In the genomic region with DNA sequence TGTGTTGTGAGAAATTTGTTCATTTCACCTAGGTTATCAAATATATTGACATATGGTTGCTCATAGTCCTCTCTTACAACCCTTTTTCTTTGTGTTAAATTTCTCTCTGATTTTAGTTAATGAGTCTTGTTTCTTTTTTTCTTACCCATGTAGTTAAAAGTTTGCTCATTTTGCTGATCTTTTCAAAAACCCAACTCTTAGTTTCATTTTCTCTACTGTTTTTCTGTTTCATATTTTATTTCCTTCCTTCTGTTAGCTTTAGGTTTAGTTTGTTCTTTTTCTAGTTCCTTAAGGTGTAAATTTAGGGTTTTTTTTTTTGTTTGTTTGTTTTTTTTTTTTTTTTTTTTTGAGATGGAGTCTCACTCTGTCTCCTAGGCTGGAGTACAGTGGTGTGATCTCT, we compare ENCODE assay signal across 25 cellular contexts. TPM values are rescaled to one million over a fixed set of nuclear protein-coding genes. Genes with fewer than 3 reads are reported as not detected.
DNase-seq lines count a peak whose midpoint lies in the region; ATAC-seq, FAIRE-seq and TF ChIP-seq lines count a peak whose summit lies in the region.
"Had no signal": no experiment of that assay in that cellular context is flagged by ENCODE, and none has a peak within 500 bp of the region (broad histone marks: within the 10 kb centered on the region; RNA-seq: fewer than 3 reads in every experiment).

No MANE protein-coding gene starts in this region.

- DNase-seq in activated T-cell treated with anti-CD3 and anti-CD28 coated beads, Interleukin-2, amount 50 U/mL, for 72 hours, result no peak
- no peak for DNase-seq in activated T-cell treated with anti-CD3 and anti-CD28 coated beads, Interleukin-2, amount 50 U/mL, for 1 hour
- DNase-seq in osteocyte (ENCODE audit: extremely low spot score, unreplicated experiment) (no peak), endodermal cell (no peak)
- DNase-seq in activated CD4-positive, alpha-beta T cell treated with anti-CD3 and anti-CD28 coated beads, Interleukin-2, amount 50 U/mL, for 48 hours, result no peak
- DNase-seq: CD4-positive, alpha-beta T cell; GOT3; HFFc6; KG1; NCI-H1048; NCI-H1417; NCI-H1694; NCI-H2029 treated with DMSO at 0.1 percent for 48 hours; NCI-H2227 treated with DMSO at 0.1 percent for 48 hours; NCI-H69; OCI-M1; Peyer's patch; SIG-M5 had no signal

- H3K27me3 Mint-ChIP-seq in activated T-cell treated with anti-CD3 and anti-CD28 coated beads, Interleukin-2, amount 50 U/mL, for 72 hours (ENCODE audit: low read depth), result no peaks in the 10 kb centered on the region
- peaks cover 11% of the 10 kb centered on the region for H3K27me3 Mint-ChIP-seq in T-helper 1 cell treated with Interleukin-12 subunit alpha and Interleukin-12 subunit beta and Interleukin-4 antibody, amounts not matched to agents 30 μg/mL and 1 μg/mL, for 36 hours (ENCODE audit: low read depth)
- H3K27me3 Mint-ChIP-seq in osteocyte (ENCODE audit: unreplicated experiment) (no peaks in the 10 kb centered on the region), endodermal cell (ENCODE audit: insufficient read depth) (no peaks in the 10 kb centered on the region)
- H3K27me3 Mint-ChIP-seq: CD4-positive, alpha-beta T cell had no signal

- H3K36me3 Mint-ChIP-seq in activated T-cell treated with anti-CD3 and anti-CD28 coated beads, Interleukin-2, amount 50 U/mL, for 72 hours (ENCODE audit: insufficient read depth in 2 of 2), result no peaks in the 10 kb centered on the region
- peaks cover 2% of the 10 kb centered on the region for H3K36me3 Mint-ChIP-seq in T-helper 1 cell treated with Interleukin-12 subunit alpha and Interleukin-12 subunit beta and Interleukin-4 antibody, amounts not matched to agents 30 μg/mL and 1 μg/mL, for 36 hours (ENCODE audit: low read depth)
- peaks cover 8% of the 10 kb centered on the region for H3K36me3 Mint-ChIP-seq in osteocyte (ENCODE audit: unreplicated experiment)
- peaks cover 7% of the 10 kb centered on the region for H3K36me3 Mint-ChIP-seq in endodermal cell (ENCODE audit: low read depth)

- TF ChIP-seq CTCF in osteocyte (IDR thresholded peaks at IDR 0.05), result no peak
- TF ChIP-seq CTCF in endodermal cell (conservative IDR thresholded peaks at IDR 0.05), result no peak

- H3K36me3 ChIP-seq in endodermal cell (ENCODE audit: control insufficient read depth, insufficient read depth, low read length), result no peaks in the 10 kb centered on the region
- H3K36me3 ChIP-seq: HAP-1, Peyer's patch had no signal

- ATAC-seq in activated T-cell treated with anti-CD3 and anti-CD28 coated beads, Interleukin-2, amount 50 U/mL, for 72 hours (replicated peaks in 1 of 2), result no peak

- no peak overlapping the region for H3K9ac ChIP-seq in endodermal cell (ENCODE audit: extremely low read depth, low read length, poor library complexity, severe bottlenecking)
- H3K9ac ChIP-seq: BLaER1 treated with 17β-estradiol and CSF1 and Interleukin-3, amounts not matched to agents 10 nM and 100 nM had no signal

- H3K9me3 Mint-ChIP-seq in activated T-cell treated with anti-CD3 and anti-CD28 coated beads, Interleukin-2, amount 50 U/mL, for 72 hours, result peaks cover 0 to 4% of the 10 kb centered on the region in 2 donors
- H3K9me3 Mint-ChIP-seq in T-helper 1 cell treated with Interleukin-12 subunit alpha and Interleukin-12 subunit beta and Interleukin-4 antibody, amounts not matched to agents 30 μg/mL and 1 μg/mL, for 36 hours, result peaks cover 6% of the 10 kb centered on the region
- H3K9me3 Mint-ChIP-seq in osteocyte (ENCODE audit: unreplicated experiment) (peaks cover 7% of the 10 kb centered on the region), endodermal cell (no peaks in the 10 kb centered on the region)
- H3K9me3 Mint-ChIP-seq: CD4-positive, alpha-beta T cell; HFFc6 had no signal

- peak; percentile 3 for FAIRE-seq in G401.6 (lab: Jason Lieb, UNC)
- FAIRE-seq: D721Med, HTR-8/SVneo had no signal

- no peak overlapping the region for H3K4me3 ChIP-seq in endodermal cell (ENCODE audit: low read length)
- H3K4me3 ChIP-seq: BLaER1 treated with 17β-estradiol and CSF1 and Interleukin-3, amounts not matched to agents 10 nM and 100 nM; HAP-1; Peyer's patch; SK-N-MC had no signal

- H3K27ac ChIP-seq in endodermal cell (ENCODE audit: low read depth, low read length), result no peak overlapping the region
- H3K27ac ChIP-seq: BLaER1 treated with 17β-estradiol and CSF1 and Interleukin-3, amounts not matched to agents 10 nM and 100 nM; Peyer's patch; SK-N-MC had no signal

- peak overlapping the region; percentile 9 for H3K27ac Mint-ChIP-seq in activated T-cell treated with anti-CD3 and anti-CD28 coated beads, Interleukin-2, amount 50 U/mL, for 72 hours
- H3K27ac Mint-ChIP-seq in T-helper 1 cell treated with Interleukin-12 subunit alpha and Interleukin-12 subunit beta and Interleukin-4 antibody, amounts not matched to agents 30 μg/mL and 1 μg/mL, for 36 hours, result peak overlapping the region; percentile 4
- peak overlapping the region; percentile 12 for H3K27ac Mint-ChIP-seq in osteocyte (ENCODE audit: unreplicated experiment)
- no peak overlapping the region for H3K27ac Mint-ChIP-seq in endodermal cell
- H3K27ac Mint-ChIP-seq: CD4-positive, alpha-beta T cell; HFFc6 had no signal

- no peaks in the 10 kb centered on the region for H3K4me1 ChIP-seq in endodermal cell (ENCODE audit: control insufficient read depth, insufficient read depth, low read length)
- H3K4me1 ChIP-seq: HAP-1, Peyer's patch had no signal

- H3K4me1 Mint-ChIP-seq in activated T-cell treated with anti-CD3 and anti-CD28 coated beads, Interleukin-2, amount 50 U/mL, for 72 hours (ENCODE audit: low read depth), result peaks cover 7% of the 10 kb centered on the region
- peaks cover 6% of the 10 kb centered on the region for H3K4me1 Mint-ChIP-seq in T-helper 1 cell treated with Interleukin-12 subunit alpha and Interleukin-12 subunit beta and Interleukin-4 antibody, amounts not matched to agents 30 μg/mL and 1 μg/mL, for 36 hours (ENCODE audit: low read depth)
- H3K4me1 Mint-ChIP-seq in osteocyte (ENCODE audit: unreplicated experiment), result no peaks in the 10 kb centered on the region
- no peaks in the 10 kb centered on the region for H3K4me1 Mint-ChIP-seq in endodermal cell

- no peaks in the 10 kb centered on the region for H3K27me3 ChIP-seq in endodermal cell (ENCODE audit: control insufficient read depth, insufficient read depth, low read length, poor library complexity, severe bottlenecking)
- H3K27me3 ChIP-seq: BLaER1 treated with 17β-estradiol and CSF1 and Interleukin-3, amounts not matched to agents 10 nM and 100 nM; Peyer's patch had no signal

- no peak overlapping the region for H3K4me3 Mint-ChIP-seq in activated T-cell treated with anti-CD3 and anti-CD28 coated beads, Interleukin-2, amount 50 U/mL, for 72 hours
- H3K4me3 Mint-ChIP-seq in T-helper 1 cell treated with Interleukin-12 subunit alpha and Interleukin-12 subunit beta and Interleukin-4 antibody, amounts not matched to agents 30 μg/mL and 1 μg/mL, for 36 hours, result no peak overlapping the region
- no peak overlapping the region for H3K4me3 Mint-ChIP-seq in osteocyte (ENCODE audit: unreplicated experiment)
- H3K4me3 Mint-ChIP-seq in endodermal cell, result no peak overlapping the region
- H3K4me3 Mint-ChIP-seq: CD4-positive, alpha-beta T cell; HFFc6 had no signal

- H3K9me3 ChIP-seq in endodermal cell (ENCODE audit: control insufficient read depth, low read length), result no peaks in the 10 kb centered on the region
- H3K9me3 ChIP-seq: HAP-1, Peyer's patch had no signal

RNA-seq across cellular contexts. Expression of a gene that starts 42.4 kb away (rescaled TPM):
- 1 to 10 TPM; 5.0 to 8.6 TPM for total RNA-seq in activated T-cell treated with anti-CD3 and anti-CD28 coated beads, Interleukin-2, amount 50 U/mL, for 72 hours
- total RNA-seq in osteocyte (9.1 and 9.5 TPM in 2 replicates), endodermal cell (10 to 100 TPM; 15.2 to 21.4 TPM)
- 13.0 TPM for polyA plus RNA-seq in endodermal cell (2013, experiment 1 of 2)
- polyA plus RNA-seq in endodermal cell (2013, experiment 2 of 2), result 15.6 TPM
